8 cellular contexts compared by ENCODE assay signal in genomic region chr2:197863744-197864143, GRCh38. TPM values are rescaled to one million over a fixed set of nuclear protein-coding genes. Genes with fewer than 3 reads are reported as not detected.
"Had no signal": no experiment of that assay in that cellular context is flagged by ENCODE, and none has a peak within 500 bp of the region (broad histone marks: within the 10 kb centered on the region; RNA-seq: fewer than 3 reads in every experiment).

No MANE protein-coding gene starts in this region.

- H3K4me1 Mint-ChIP-seq: GM23338, IgD-negative memory B cell had no signal

- DNase-seq: H9, HCEC 1CT had no signal

- H3K4me3 ChIP-seq: GM23338 had no signal

- ATAC-seq: GM23338, HepG2 had no signal

- FAIRE-seq: H1, H54, HepG2 had no signal

- H2AFZ ChIP-seq: GM23338 had no signal

- H3K4me3 Mint-ChIP-seq: GM23338, H9, IgD-negative memory B cell had no signal

- H3K9me3 Mint-ChIP-seq: GM23338, H9 had no signal

- H3K27ac Mint-ChIP-seq: GM23338, IgD-negative memory B cell had no signal

- H3K27ac ChIP-seq: HL-60 had no signal

- H3K36me3 Mint-ChIP-seq: IgD-negative memory B cell had no signal

- H3K4me2 ChIP-seq: GM23338 had no signal

RNA-seq across cellular contexts. Expression of gene PLCL1, which starts 59.4 kb away (rescaled TPM):
- total RNA-seq: GM23338, H1, HepG2 had no signal
- polyA plus RNA-seq: GM23338, H1, HepG2 had no signal
